17 cellular contexts compared by ENCODE assay signal in the genomic region with DNA sequence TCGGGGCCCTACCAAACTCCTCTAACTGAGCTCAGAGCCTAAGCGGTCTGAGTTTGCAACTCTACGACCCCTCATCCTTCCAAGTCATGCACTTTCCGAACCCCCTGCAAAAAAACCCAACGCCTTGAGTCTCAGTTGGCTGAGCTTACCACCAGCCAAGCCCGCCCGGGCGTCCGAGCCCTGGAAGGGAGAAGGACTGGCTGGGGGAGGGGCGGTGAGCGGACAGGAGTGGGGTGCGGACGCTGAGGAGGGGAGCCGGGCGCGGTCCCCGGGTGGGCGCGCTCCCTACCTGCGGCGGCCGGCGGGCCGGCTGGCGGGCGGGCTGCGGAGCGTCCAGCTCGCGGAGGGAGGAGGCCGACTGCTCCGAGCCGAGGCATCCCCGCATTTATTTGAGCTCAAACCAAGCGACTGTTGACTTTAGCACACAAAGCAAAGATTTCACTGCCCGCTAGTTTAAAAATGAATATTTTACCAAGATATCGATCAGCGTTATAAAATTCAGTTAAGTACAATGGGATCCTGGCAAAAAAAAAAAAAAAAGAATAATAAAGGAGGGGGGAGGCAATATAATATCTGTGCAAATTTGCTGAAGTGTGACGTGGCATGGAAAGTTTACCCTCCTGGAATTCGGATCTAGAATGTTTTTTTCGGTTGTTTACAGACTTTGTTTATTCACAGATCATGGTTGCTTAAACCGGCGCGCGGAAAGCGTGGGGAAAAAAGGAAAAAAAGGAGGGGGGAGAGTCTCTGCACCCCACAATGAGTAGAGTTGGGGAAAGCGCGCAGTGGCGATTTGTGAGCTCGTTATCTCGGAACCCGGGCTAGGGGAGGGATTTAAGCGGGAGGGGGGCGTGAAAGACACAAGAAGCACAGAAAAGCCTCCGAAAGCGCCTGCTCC. TPM values are rescaled to one million over a fixed set of nuclear protein-coding genes. Genes with fewer than 3 reads are reported as not detected.
DNase-seq lines count a peak whose midpoint lies in the region; ATAC-seq, FAIRE-seq and TF ChIP-seq lines count a peak whose summit lies in the region.
"Had no signal": no experiment of that assay in that cellular context is flagged by ENCODE, and none has a peak within 500 bp of the region (broad histone marks: within the 10 kb centered on the region; RNA-seq: fewer than 3 reads in every experiment).

No MANE protein-coding gene starts in this region.

- 2% methylated on average over 42 of the region's 56 CpGs for whole genome bisulfite sequencing in right lobe of liver (ENCODE audit: insufficient coverage, low coverage, low lambda C conversion rate, missing lambda C conversion rate)

- peaks cover 83% of the 10 kb centered on the region for H3K27me3 Mint-ChIP-seq in astrocyte (ENCODE audit: low read depth, unreplicated experiment)
- peaks cover 74 to 97% of the 10 kb centered on the region in 2 donors for H3K27me3 Mint-ChIP-seq in stimulated activated naive B cell treated with anti-CD40 and anti-IgM and Interleukin-4, amounts not matched to agents 10 μg/mL and 1 μg/mL and 100 μg/mL, for 72 hours

- H3K36me3 Mint-ChIP-seq in astrocyte (ENCODE audit: low read depth, unreplicated experiment), result peaks cover 2% of the 10 kb centered on the region
- H3K36me3 Mint-ChIP-seq in stimulated activated naive B cell treated with anti-CD40 and anti-IgM and Interleukin-4, amounts not matched to agents 10 μg/mL and 1 μg/mL and 100 μg/mL, for 72 hours, result peaks cover 5 to 7% of the 10 kb centered on the region in 2 donors

- FAIRE-seq in astrocyte (lab: Jason Lieb, UNC), result no peak
- FAIRE-seq: D721Med, TTC549 had no signal

- H3K9me3 ChIP-seq in astrocyte (ENCODE audit: insufficient read depth, low read depth, low read length) (no peaks in the 10 kb centered on the region), right lobe of liver (no peaks in the 10 kb centered on the region)
- H3K9me3 ChIP-seq: adrenal gland had no signal

- TF ChIP-seq POLR2A in right lobe of liver (IDR thresholded peaks at IDR 0.05) (peak; percentile 86), GM18505 (IDR thresholded peaks at IDR 0.05; ENCODE audit: borderline replicate concordance, extremely low read depth, insufficient read depth, insufficient read length) (no peak)

- H3K27me3 ChIP-seq in astrocyte (ENCODE audit: insufficient read depth, low read length) (peaks cover 68% of the 10 kb centered on the region), right lobe of liver (no peaks in the 10 kb centered on the region)

- H3K36me3 ChIP-seq in astrocyte (ENCODE audit: insufficient read depth, low read length) (no peaks in the 10 kb centered on the region), right lobe of liver (peaks cover 0 to 9% (median 0%) of the 10 kb centered on the region in 4 donors)
- H3K36me3 ChIP-seq: adrenal gland had no signal

- ATAC-seq in right lobe of liver (peak; percentile 16 to 53 (median 46)), GM18505 (IDR thresholded peaks at IDR 0.05; ENCODE audit: unreplicated experiment) (no peak)
- no peak for ATAC-seq in stimulated activated naive B cell treated with anti-CD40 and anti-IgM and Interleukin-4, amounts not matched to agents 10 μg/mL and 1 μg/mL and 100 μg/mL, for 72 hours (replicated peaks)
- ATAC-seq: Right ventricle myocardium inferior had no signal

- intact Hi-C loops in right lobe of liver (cut with DNase I), result loop anchor here in 1 of 2 donors (10.0 kb wide), 1 partner anchor 54 kb away; no protein-coding TSS in a partner anchor

- H3K4me3 ChIP-seq in astrocyte (ENCODE audit: insufficient read depth, low read depth, low read length) (no peak overlapping the region), right lobe of liver (peak overlapping the region; percentile 52 to 89 (median 84))
- H3K4me3 ChIP-seq: adrenal gland had no signal

- H3K4me1 Mint-ChIP-seq in astrocyte (ENCODE audit: low read depth, unreplicated experiment), result peaks cover 1% of the 10 kb centered on the region
- H3K4me1 Mint-ChIP-seq in stimulated activated naive B cell treated with anti-CD40 and anti-IgM and Interleukin-4, amounts not matched to agents 10 μg/mL and 1 μg/mL and 100 μg/mL, for 72 hours, result peaks cover 13 to 34% of the 10 kb centered on the region in 2 donors

- no peak overlapping the region for H2AFZ ChIP-seq in astrocyte (ENCODE audit: low read depth, low read length)

- H3K4me2 ChIP-seq in astrocyte (ENCODE audit: low read length), result no peak overlapping the region

- DNase-seq in NCI-H748 (lab: John Stamatoyannopoulos, UW; ENCODE audit: unreplicated experiment) (peak; percentile 51), NCI-H748 treated with DMSO at 0.1 percent for 48 hours (lab: John Stamatoyannopoulos, UW) (no peak), astrocyte (ENCODE audit: low read depth) (no peak), right lobe of liver (peak; percentile 62 to 80 (median 68)), H4 (ENCODE audit: low spot score) (no peak), inferior parietal cortex (ENCODE audit: extremely low spot score) (no peak)
- DNase-seq in stimulated activated naive B cell treated with anti-CD40 and anti-IgM and Interleukin-4, amounts not matched to agents 10 μg/mL and 1 μg/mL and 100 μg/mL, for 72 hours, result no peak
- DNase-seq: adrenal gland, midbrain, right cardiac atrium had no signal

- TF ChIP-seq CTCF in astrocyte (IDR thresholded peaks at IDR 0.05; ENCODE audit: insufficient read depth, low read depth, low read length) (no peak), right lobe of liver (IDR thresholded peaks at IDR 0.05) (no peak)

- H4K20me1 ChIP-seq in astrocyte (ENCODE audit: insufficient read depth, low read length), result no peaks in the 10 kb centered on the region

- H3K27ac ChIP-seq in astrocyte (ENCODE audit: low read depth, low read length) (no peak overlapping the region), right lobe of liver (peak overlapping the region; percentile 79 to 98 (median 92))
- H3K27ac ChIP-seq: 22Rv1, adrenal gland had no signal

- peak overlapping the region; percentile 56 for H3K4me3 Mint-ChIP-seq in astrocyte (ENCODE audit: unreplicated experiment)
- H3K4me3 Mint-ChIP-seq in stimulated activated naive B cell treated with anti-CD40 and anti-IgM and Interleukin-4, amounts not matched to agents 10 μg/mL and 1 μg/mL and 100 μg/mL, for 72 hours, result peak overlapping the region in 1 of 2 donors; percentile 56

- no peaks in the 10 kb centered on the region for H3K79me2 ChIP-seq in astrocyte (ENCODE audit: insufficient read depth, low read length)

- peak overlapping the region; percentile 89 for H3K27ac Mint-ChIP-seq in astrocyte (ENCODE audit: unreplicated experiment)
- H3K27ac Mint-ChIP-seq in stimulated activated naive B cell treated with anti-CD40 and anti-IgM and Interleukin-4, amounts not matched to agents 10 μg/mL and 1 μg/mL and 100 μg/mL, for 72 hours, result peak overlapping the region; percentile 72

- H3K9ac ChIP-seq in astrocyte (ENCODE audit: low read length), result no peak overlapping the region

- peaks cover 27% of the 10 kb centered on the region for H3K9me3 Mint-ChIP-seq in astrocyte (ENCODE audit: unreplicated experiment)
- H3K9me3 Mint-ChIP-seq in stimulated activated naive B cell treated with anti-CD40 and anti-IgM and Interleukin-4, amounts not matched to agents 10 μg/mL and 1 μg/mL and 100 μg/mL, for 72 hours, result peaks cover 2 to 3% of the 10 kb centered on the region in 2 donors

- no peaks in the 10 kb centered on the region for H3K4me1 ChIP-seq in astrocyte (ENCODE audit: insufficient read depth, low read length)
- H3K4me1 ChIP-seq in right lobe of liver, result peaks cover 0 to 43% (median 8%) of the 10 kb centered on the region in 4 donors
- H3K4me1 ChIP-seq: adrenal gland had no signal

RNA-seq across cellular contexts. Expression of a gene that starts 5.9 kb away (rescaled TPM):
- not detected in 2 replicates for total RNA-seq in astrocyte
- 10 to 100 TPM; 11.8 to 28.7 (median 21.2) TPM for total RNA-seq in right lobe of liver
- 0.80 and 1.6 TPM in 2 replicates for total RNA-seq in H4 (2014; rRNA removed; shearing (Covaris generic))
- total RNA-seq: adrenal gland, dermis microvascular lymphatic vessel endothelial cell, NCI-H460, right cardiac atrium, Right ventricle myocardium inferior had no signal

Comparison
In these comparisons a context has a peak if more than half of its experiments do, and no peak if none do; other contexts are left out.
1. DNase-seq: peak in NCI-H748 (single experiment) and right lobe of liver (3 of 3); none in NCI-H748 treated with DMSO at 0.1 percent for 48 hours (single experiment), astrocyte (single experiment), stimulated activated naive B cell treated with anti-CD40 and anti-IgM and Interleukin-4, amounts not matched to agents 10 μg/mL and 1 μg/mL and 100 μg/mL, for 72 hours (single experiment), H4 (single experiment) and inferior parietal cortex (single experiment).
2. ATAC-seq: peak in right lobe of liver (4 of 4); none in stimulated activated naive B cell treated with anti-CD40 and anti-IgM and Interleukin-4, amounts not matched to agents 10 μg/mL and 1 μg/mL and 100 μg/mL, for 72 hours (0 of 2) and GM18505 (single experiment).